1 cellular context compared by ENCODE assay signal in genomic region chr5:8981496-8981895, GRCh38.
TF ChIP-seq lines count a peak whose summit lies in the region.

No MANE protein-coding gene starts in this region.

TF ChIP-seq in GM23338, 12 proteins besides CTCF, POLR2A, EP300 and RAD21 (continued from another document):
- no peak for TF ChIP-seq ZNF462 (CRISPR knock-in tag; IDR thresholded peaks at IDR 0.05)
